ENCODE assay signal across 2 cellular contexts in the genomic region with DNA sequence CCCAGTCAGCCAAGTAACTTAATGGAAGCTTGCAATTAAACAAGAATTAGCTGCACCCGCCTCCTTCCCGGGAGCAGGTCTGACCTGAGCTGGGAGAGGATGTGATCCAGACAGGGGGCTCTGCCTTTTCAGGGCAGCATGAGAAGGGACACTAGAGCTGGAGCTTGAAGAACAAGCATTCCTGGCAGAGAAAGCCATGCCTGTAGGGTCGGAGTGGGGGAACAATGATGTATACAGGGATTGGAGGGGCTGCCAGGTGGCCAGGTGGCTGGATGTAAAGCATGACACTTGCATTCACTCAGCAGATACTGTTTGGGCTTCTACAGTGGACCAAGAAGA.
TF ChIP-seq lines count a peak whose summit lies in the region.

No MANE protein-coding gene starts in this region.

TF ChIP-seq in A549, 52 proteins besides CTCF, POLR2A, EP300 and RAD21:
- TF ChIP-seq, protein P1, sequence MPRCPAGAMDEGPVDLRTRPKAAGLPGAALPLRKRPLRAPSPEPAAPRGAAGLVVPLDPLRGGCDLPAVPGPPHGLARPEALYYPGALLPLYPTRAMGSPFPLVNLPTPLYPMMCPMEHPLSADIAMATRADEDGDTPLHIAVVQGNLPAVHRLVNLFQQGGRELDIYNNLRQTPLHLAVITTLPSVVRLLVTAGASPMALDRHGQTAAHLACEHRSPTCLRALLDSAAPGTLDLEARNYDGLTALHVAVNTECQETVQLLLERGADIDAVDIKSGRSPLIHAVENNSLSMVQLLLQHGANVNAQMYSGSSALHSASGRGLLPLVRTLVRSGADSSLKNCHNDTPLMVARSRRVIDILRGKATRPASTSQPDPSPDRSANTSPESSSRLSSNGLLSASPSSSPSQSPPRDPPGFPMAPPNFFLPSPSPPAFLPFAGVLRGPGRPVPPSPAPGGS (IDR thresholded peaks at IDR 0.05): no peak
- no peak for TF ChIP-seq SREBF2 (IDR thresholded peaks at IDR 0.05)
- no peak for TF ChIP-seq HEYL (CRISPR knock-in tag; IDR thresholded peaks at IDR 0.05)
- TF ChIP-seq, protein P2, sequence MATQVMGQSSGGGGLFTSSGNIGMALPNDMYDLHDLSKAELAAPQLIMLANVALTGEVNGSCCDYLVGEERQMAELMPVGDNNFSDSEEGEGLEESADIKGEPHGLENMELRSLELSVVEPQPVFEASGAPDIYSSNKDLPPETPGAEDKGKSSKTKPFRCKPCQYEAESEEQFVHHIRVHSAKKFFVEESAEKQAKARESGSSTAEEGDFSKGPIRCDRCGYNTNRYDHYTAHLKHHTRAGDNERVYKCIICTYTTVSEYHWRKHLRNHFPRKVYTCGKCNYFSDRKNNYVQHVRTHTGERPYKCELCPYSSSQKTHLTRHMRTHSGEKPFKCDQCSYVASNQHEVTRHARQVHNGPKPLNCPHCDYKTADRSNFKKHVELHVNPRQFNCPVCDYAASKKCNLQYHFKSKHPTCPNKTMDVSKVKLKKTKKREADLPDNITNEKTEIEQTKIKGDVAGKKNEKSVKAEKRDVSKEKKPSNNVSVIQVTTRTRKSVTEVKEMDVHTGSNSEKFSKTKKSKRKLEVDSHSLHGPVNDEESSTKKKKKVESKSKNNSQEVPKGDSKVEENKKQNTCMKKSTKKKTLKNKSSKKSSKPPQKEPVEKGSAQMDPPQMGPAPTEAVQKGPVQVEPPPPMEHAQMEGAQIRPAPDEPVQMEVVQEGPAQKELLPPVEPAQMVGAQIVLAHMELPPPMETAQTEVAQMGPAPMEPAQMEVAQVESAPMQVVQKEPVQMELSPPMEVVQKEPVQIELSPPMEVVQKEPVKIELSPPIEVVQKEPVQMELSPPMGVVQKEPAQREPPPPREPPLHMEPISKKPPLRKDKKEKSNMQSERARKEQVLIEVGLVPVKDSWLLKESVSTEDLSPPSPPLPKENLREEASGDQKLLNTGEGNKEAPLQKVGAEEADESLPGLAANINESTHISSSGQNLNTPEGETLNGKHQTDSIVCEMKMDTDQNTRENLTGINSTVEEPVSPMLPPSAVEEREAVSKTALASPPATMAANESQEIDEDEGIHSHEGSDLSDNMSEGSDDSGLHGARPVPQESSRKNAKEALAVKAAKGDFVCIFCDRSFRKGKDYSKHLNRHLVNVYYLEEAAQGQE (IDR thresholded peaks at IDR 0.05): no peak

TF ChIP-seq in IMR-90, 13 proteins besides CTCF, POLR2A, EP300 and RAD21:
- no peak for TF ChIP-seq CEBPB (IDR thresholded peaks at IDR 0.05; ENCODE audit: low read depth, low read length)
- no peak for TF ChIP-seq BHLHE40 (IDR thresholded peaks at IDR 0.05; ENCODE audit: low read depth, low read length)
- TF ChIP-seq CHD1 (IDR thresholded peaks at IDR 0.05; ENCODE audit: low read depth, low read length): no peak
- no peak for TF ChIP-seq SMC3 (IDR thresholded peaks at IDR 0.05; ENCODE audit: low read depth, low read length)
- TF ChIP-seq, protein P3, sequence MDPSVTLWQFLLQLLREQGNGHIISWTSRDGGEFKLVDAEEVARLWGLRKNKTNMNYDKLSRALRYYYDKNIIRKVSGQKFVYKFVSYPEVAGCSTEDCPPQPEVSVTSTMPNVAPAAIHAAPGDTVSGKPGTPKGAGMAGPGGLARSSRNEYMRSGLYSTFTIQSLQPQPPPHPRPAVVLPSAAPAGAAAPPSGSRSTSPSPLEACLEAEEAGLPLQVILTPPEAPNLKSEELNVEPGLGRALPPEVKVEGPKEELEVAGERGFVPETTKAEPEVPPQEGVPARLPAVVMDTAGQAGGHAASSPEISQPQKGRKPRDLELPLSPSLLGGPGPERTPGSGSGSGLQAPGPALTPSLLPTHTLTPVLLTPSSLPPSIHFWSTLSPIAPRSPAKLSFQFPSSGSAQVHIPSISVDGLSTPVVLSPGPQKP (IDR thresholded peaks at IDR 0.05; ENCODE audit: borderline replicate concordance, low read depth, low read length): no peak
- TF ChIP-seq RCOR1 (IDR thresholded peaks at IDR 0.05; ENCODE audit: insufficient replicate concordance, low read length): no peak
- TF ChIP-seq NFE2L2 (IDR thresholded peaks at IDR 0.05; ENCODE audit: low read depth, low read length): no peak
- TF ChIP-seq RFX5 (IDR thresholded peaks at IDR 0.05; ENCODE audit: low read depth, low read length): no peak
- TF ChIP-seq MAFK (IDR thresholded peaks at IDR 0.05; ENCODE audit: low read depth, low read length): no peak
- no peak for TF ChIP-seq MAZ (IDR thresholded peaks at IDR 0.05; ENCODE audit: borderline replicate concordance, low read depth, low read length)
- TF ChIP-seq FOS (IDR thresholded peaks at IDR 0.05; ENCODE audit: low read depth, low read length): no peak
